ENCODE assay signal across 14 cellular contexts in the genomic region with DNA sequence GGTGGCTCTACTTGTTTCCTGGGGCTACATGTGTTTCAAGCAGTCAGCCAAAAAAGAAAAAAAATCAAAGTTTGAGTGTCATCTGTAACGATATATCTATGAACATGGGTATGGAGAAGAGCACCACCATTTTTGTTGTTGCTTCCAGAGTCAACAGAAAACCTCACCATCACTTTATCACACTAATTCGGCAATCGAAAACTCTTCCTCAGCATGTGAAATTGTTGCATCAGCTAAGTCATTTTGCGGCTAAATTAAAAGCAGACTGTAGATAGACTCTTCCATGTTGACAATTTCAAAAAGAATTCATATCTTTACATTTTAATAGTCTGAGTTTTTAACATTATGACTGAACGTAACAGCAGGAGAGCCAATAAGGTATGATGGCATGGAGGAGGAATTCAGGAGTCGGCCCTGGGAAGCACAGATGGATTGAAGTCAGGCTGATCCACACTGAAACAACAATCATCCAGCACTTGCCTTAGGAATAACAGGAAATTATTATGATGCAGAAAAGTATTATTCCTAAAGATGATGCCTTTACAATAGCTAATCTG.
DNase-seq lines count a peak whose midpoint lies in the region; TF ChIP-seq lines count a peak whose summit lies in the region.
"Had no signal": no experiment of that assay in that cellular context is flagged by ENCODE, and none has a peak within 500 bp of the region (broad histone marks: within the 10 kb centered on the region; RNA-seq: fewer than 3 reads in every experiment).

No MANE protein-coding gene starts in this region.

- DNase-seq in H9 (no peak), brain pericyte (ENCODE audit: low read depth, low spot score) (peak; percentile 59), hepatocyte (ENCODE audit: low spot score) (no peak), epidermal melanocyte (ENCODE audit: insufficient read length, low spot score) (no peak), islet precursor cell (no peak)
- DNase-seq in stimulated activated CD8-positive, alpha-beta memory T cell treated with anti-CD3 and anti-CD28 coated beads, Interleukin-4, amount 100 ng/mL, for 48 hours = no peak
- no peak for DNase-seq in stimulated activated CD4-positive, alpha-beta T cell treated with anti-CD3 and anti-CD28 coated beads, Interleukin-1b, Interleukin-23, amount 100 ng/mL, for 48 hours
- DNase-seq: DMS79; NCI-H446; stimulated activated CD4-positive, alpha-beta T cell treated with anti-CD3 and anti-CD28 coated beads, Interleukin-4, amount 100 ng/mL, for 24 hours had no signal

- H3K79me1 ChIP-seq in H9 (ENCODE audit: insufficient read depth, low read depth, low read length, poor library complexity, severe bottlenecking) = no peaks in the 10 kb centered on the region

- no peak overlapping the region for H2BK5ac ChIP-seq in H9 (ENCODE audit: insufficient read length, low read length)

- no peak overlapping the region for H3K4me3 ChIP-seq in hepatocyte
- peak overlapping the region in 1 of 3 donors; percentile 32 for H3K4me3 ChIP-seq in skeletal muscle tissue (ENCODE audit: low read length in 3 of 3)

- no peak overlapping the region for H2BK20ac ChIP-seq in H9 (ENCODE audit: low read depth, low read length, poor library complexity, severe bottlenecking)

- H3K9me3 ChIP-seq in H9 (ENCODE audit: control insufficient read depth, low read depth, low read length) (no peaks in the 10 kb centered on the region), hepatocyte (ENCODE audit: low read depth) (peaks cover 5% of the 10 kb centered on the region), skeletal muscle tissue (ENCODE audit: control insufficient read depth in 3 of 3, low read length in 3 of 3) (no peaks in the 10 kb centered on the region)

- no peak overlapping the region for H2BK15ac ChIP-seq in H9 (ENCODE audit: low read depth, low read length)

- H3K23me2 ChIP-seq in H9 (ENCODE audit: insufficient read length, low read depth, low read length, poor library complexity, severe bottlenecking) = no peaks in the 10 kb centered on the region

- no peak overlapping the region for H3K4ac ChIP-seq in H9 (ENCODE audit: low read depth, low read length)

- H2AFZ ChIP-seq in H9 (ENCODE audit: low read length) (no peak overlapping the region), hepatocyte (no peak overlapping the region)

- peaks cover 3 to 10% (median 4%) of the 10 kb centered on the region in 3 experiments; a peak in 6 of 7 replicates for H3K36me3 Mint-ChIP-seq in H9 (ENCODE audit: insufficient read depth in 1 of 3, low read depth in 3 of 3)
- H3K36me3 Mint-ChIP-seq: IgD-negative memory B cell had no signal

- H3K36me3 ChIP-seq in hepatocyte (replicated peaks; ENCODE audit: insufficient read depth, low read depth) (no peaks in the 10 kb centered on the region), skeletal muscle tissue (ENCODE audit: control insufficient read depth in 3 of 3, insufficient read depth in 3 of 3, low read length in 3 of 3) (no peaks in the 10 kb centered on the region)

- H4K8ac ChIP-seq in H9 (replicated peaks; ENCODE audit: insufficient read length, low read depth, low read length) = no peak overlapping the region

- H3K27me3 ChIP-seq in H9 (ENCODE audit: insufficient read depth, low read length) (no peaks in the 10 kb centered on the region), hepatocyte (no peaks in the 10 kb centered on the region), skeletal muscle tissue (ENCODE audit: control insufficient read depth in 3 of 3, insufficient read depth in 3 of 3, low read length in 3 of 3) (no peaks in the 10 kb centered on the region)

- H3K79me2 ChIP-seq in H9 (ENCODE audit: insufficient read depth, low read length) (no peaks in the 10 kb centered on the region), hepatocyte (no peaks in the 10 kb centered on the region)

- H3K4me1 ChIP-seq in H9 (ENCODE audit: insufficient read depth, low read length) (peaks cover 8% of the 10 kb centered on the region), hepatocyte (ENCODE audit: insufficient read depth) (peaks cover 13% of the 10 kb centered on the region), skeletal muscle tissue (ENCODE audit: control insufficient read depth in 3 of 3, insufficient read depth in 3 of 3, low read length in 3 of 3) (peaks cover 6 to 21% (median 9%) of the 10 kb centered on the region in 3 donors)

- peak overlapping the region; percentile 70 to 84 (median 81); a peak in 5 of 7 replicates for H3K27ac Mint-ChIP-seq in H9
- H3K27ac Mint-ChIP-seq: IgD-negative memory B cell; memory B cell; T-helper 1 cell treated with Interleukin-12 subunit alpha and Interleukin-12 subunit beta and Interleukin-4 antibody, amounts not matched to agents 30 μg/mL and 1 μg/mL, for 36 hours had no signal

- H3K23ac ChIP-seq in H9 (ENCODE audit: insufficient read length, low read depth, low read length) = no peak overlapping the region

- no peak overlapping the region for H2AK5ac ChIP-seq in H9 (ENCODE audit: insufficient read length, low read length)

- H3K9me3 Mint-ChIP-seq in H9 = peaks cover 10 to 11% of the 10 kb centered on the region in 2 experiments

- H3K9ac ChIP-seq in H9 (ENCODE audit: extremely low read depth, insufficient read length, low read length) = no peak overlapping the region
- peak overlapping the region in 2 of 3 donors; percentile 64 to 76 for H3K9ac ChIP-seq in skeletal muscle tissue (ENCODE audit: low read depth in 1 of 3, low read length in 3 of 3)

- H3K4me3 Mint-ChIP-seq in H9 = no peak overlapping the region; a peak in 1 of 5 replicates
- H3K4me3 Mint-ChIP-seq: IgD-negative memory B cell; memory B cell; T-helper 1 cell treated with Interleukin-12 subunit alpha and Interleukin-12 subunit beta and Interleukin-4 antibody, amounts not matched to agents 30 μg/mL and 1 μg/mL, for 36 hours had no signal

- H4K91ac ChIP-seq in H9 (ENCODE audit: insufficient read length, low read depth, low read length) = no peak overlapping the region

- no peaks in the 10 kb centered on the region for H4K20me1 ChIP-seq in H9 (ENCODE audit: control insufficient read depth, insufficient read depth, insufficient read length)
- no peaks in the 10 kb centered on the region for H4K20me1 ChIP-seq in hepatocyte (ENCODE audit: insufficient read depth, poor library complexity, severe bottlenecking)

- H3K56ac ChIP-seq in H9 (ENCODE audit: insufficient read length, low read depth, low read length) = no peak overlapping the region

- WGBS in H9 (ENCODE audit: extremely low coverage, insufficient read length, low lambda C conversion rate) = no CpG with 5 or more reads among the region's 6 CpGs
- WGBS in hepatocyte (ENCODE audit: low lambda C conversion rate, missing lambda C conversion rate) = 89% methylated on average over 6 of the region's 6 CpGs

- no peak overlapping the region for H2BK120ac ChIP-seq in H9 (ENCODE audit: low read depth, low read length, poor library complexity, severe bottlenecking)

- no peak overlapping the region for H2BK12ac ChIP-seq in H9 (ENCODE audit: insufficient read length, low read depth, low read length)

- H3K18ac ChIP-seq in H9 (ENCODE audit: insufficient read length, low read depth, low read length) = no peak overlapping the region

- no peak overlapping the region for H3T11ph ChIP-seq in H9 (ENCODE audit: low read length)

- no peak overlapping the region for H3K14ac ChIP-seq in H9 (ENCODE audit: insufficient read depth, low read length)

- TF ChIP-seq CTCF in H9 (conservative IDR thresholded peaks at IDR 0.05) = no peak
- no peak for TF ChIP-seq CTCF in hepatocyte (IDR thresholded peaks at IDR 0.05; ENCODE audit: poor library complexity)

- peaks cover 25 to 26% of the 10 kb centered on the region in 2 experiments for H3K4me1 Mint-ChIP-seq in H9
- H3K4me1 Mint-ChIP-seq: memory B cell had no signal

- no peak overlapping the region for H3K4me2 ChIP-seq in H9 (ENCODE audit: insufficient read depth, insufficient read length, low read length)
- peak overlapping the region; percentile 67 for H3K4me2 ChIP-seq in hepatocyte

- H3K27ac ChIP-seq in H9 (ENCODE audit: insufficient read length, low read depth, low read length) (no peak overlapping the region), hepatocyte (peak overlapping the region; percentile 90), skeletal muscle tissue (ENCODE audit: low read depth, low read length) (peak overlapping the region; percentile 85)

- H3K9me2 ChIP-seq in hepatocyte (replicated peaks; ENCODE audit: insufficient read depth) = no peaks in the 10 kb centered on the region

- no peaks in the 10 kb centered on the region for H3K27me3 Mint-ChIP-seq in H9 (ENCODE audit: low read depth)

- H4K5ac ChIP-seq in H9 (ENCODE audit: insufficient read length, low read depth, low read length) = no peak overlapping the region
